In the genomic region with DNA sequence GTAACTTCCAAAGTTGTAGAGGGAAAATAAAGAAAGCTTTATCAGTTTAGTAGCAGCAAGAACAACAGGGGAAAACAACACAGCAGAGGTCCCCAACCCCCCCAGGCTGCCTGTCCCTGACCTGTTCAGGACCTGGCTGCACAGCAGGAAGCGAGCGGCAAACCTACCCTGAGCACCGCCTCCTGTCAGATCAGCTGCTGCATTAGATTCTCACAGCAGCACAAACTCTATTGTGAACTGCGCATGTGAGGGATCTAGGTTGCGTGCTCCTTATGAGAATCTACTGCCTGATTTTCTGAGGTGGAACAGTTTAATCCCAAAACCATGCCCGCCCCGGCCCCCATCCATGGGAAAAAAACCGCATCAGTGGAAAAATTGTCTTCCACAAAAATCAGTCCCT, we compare ENCODE assay signal across 18 cellular contexts. TPM values are rescaled to one million over a fixed set of nuclear protein-coding genes. Genes with fewer than 3 reads are reported as not detected.
DNase-seq lines count a peak whose midpoint lies in the region; ATAC-seq and TF ChIP-seq lines count a peak whose summit lies in the region.
"Had no signal": no experiment of that assay in that cellular context is flagged by ENCODE, and none has a peak within 500 bp of the region (broad histone marks: within the 10 kb centered on the region; RNA-seq: fewer than 3 reads in every experiment).

No MANE protein-coding gene starts in this region.

- no peak for ATAC-seq in activated CD4-positive, CD25-positive, alpha-beta regulatory T cell treated with anti-CD3 and anti-CD28 coated beads, Interleukin-2, amount 50 U/mL, for 24 hours
- no peak for ATAC-seq in lower lobe of right lung
- ATAC-seq: naive thymus-derived CD8-positive, alpha-beta T cell; stimulated activated naive CD8-positive, alpha-beta T cell treated with anti-CD3 and anti-CD28 coated beads, Interleukin-15, amount 100 ng/mL, for 72 hours had no signal

- peaks cover 9% of the 10 kb centered on the region for H3K36me3 ChIP-seq in effector memory CD4-positive, alpha-beta T cell (ENCODE audit: control insufficient read depth, insufficient read depth, low read length)
- peaks cover 31% of the 10 kb centered on the region for H3K36me3 ChIP-seq in lower lobe of right lung

- H3K9me3 ChIP-seq in effector memory CD4-positive, alpha-beta T cell (ENCODE audit: control insufficient read depth, low read length) = no peaks in the 10 kb centered on the region
- H3K9me3 ChIP-seq in lower lobe of right lung = no peaks in the 10 kb centered on the region

- CTCF ChIA-PET in HEK293T (lab: Yijun Ruan, JAX) = no interaction called here

- peak; percentile 12 for DNase-seq in HEK293T (ENCODE audit: extremely low spot score)
- peak; percentile 61 for DNase-seq in choroid plexus epithelial cell (ENCODE audit: low read depth)
- peak; percentile 25 for DNase-seq in kidney tubule cell (ENCODE audit: low spot score)
- DNase-seq in retina = peak; percentile 49
- DNase-seq in effector memory CD4-positive, alpha-beta T cell = no peak
- no peak for DNase-seq in lower lobe of right lung
- no peak for DNase-seq in posterior cingulate gyrus
- DNase-seq: activated T-cell treated with anti-CD3 and anti-CD28 coated beads, Interleukin-2, amount 50 U/mL, for 48 hours; cortex of kidney; DND-41; naive thymus-derived CD8-positive, alpha-beta T cell; NCI-H1930; Right ventricle myocardium superior; stimulated activated naive CD8-positive, alpha-beta T cell treated with anti-CD3 and anti-CD28 coated beads, Interleukin-15, amount 100 ng/mL, for 72 hours; T-helper 1 cell had no signal

- POLR2A ChIA-PET in HEK293T (lab: Yijun Ruan, JAX) = no interaction called here

- H3K27ac ChIP-seq in effector memory CD4-positive, alpha-beta T cell (ENCODE audit: insufficient read depth, low read length, poor library complexity, severe bottlenecking) = no peak overlapping the region
- no peak overlapping the region for H3K27ac ChIP-seq in lower lobe of right lung

- no peaks in the 10 kb centered on the region for H3K27me3 ChIP-seq in effector memory CD4-positive, alpha-beta T cell (replicated peaks; ENCODE audit: control insufficient read depth, insufficient read depth, low read length, poor library complexity, severe bottlenecking)
- no peaks in the 10 kb centered on the region for H3K27me3 ChIP-seq in lower lobe of right lung (ENCODE audit: low read depth)

- H3K4me1 ChIP-seq in effector memory CD4-positive, alpha-beta T cell (ENCODE audit: control insufficient read depth, insufficient read depth, low read length, poor library complexity, severe bottlenecking) = no peaks in the 10 kb centered on the region
- no peaks in the 10 kb centered on the region for H3K4me1 ChIP-seq in lower lobe of right lung

- H3K4me3 ChIP-seq in choroid plexus epithelial cell (ENCODE audit: low read depth, low read length) (no peak overlapping the region), lower lobe of right lung (no peak overlapping the region)
- no peak overlapping the region for H3K4me3 ChIP-seq in effector memory CD4-positive, alpha-beta T cell (ENCODE audit: insufficient read depth, low read depth, low read length, poor library complexity, severe bottlenecking)

- TF ChIP-seq CTCF in choroid plexus epithelial cell (conservative IDR thresholded peaks at IDR 0.05; ENCODE audit: low read depth, low read length) = no peak
- no peak for TF ChIP-seq CTCF in lower lobe of right lung (IDR thresholded peaks at IDR 0.05)

- intact Hi-C loops in lower lobe of right lung (cut with DNase I) = no loop called here
- intact Hi-C loops in posterior cingulate gyrus (cut with DNase I) = no loop called here

TF ChIP-seq in HEK293T, 16 proteins besides CTCF, POLR2A, EP300 and RAD21:
- TF ChIP-seq LEF1 (IDR thresholded peaks at IDR 0.05; ENCODE audit: borderline replicate concordance) (no peak), FOXM1 (IDR thresholded peaks at IDR 0.05; ENCODE audit: borderline replicate concordance) (no peak), FOXK2 (IDR thresholded peaks at IDR 0.05) (no peak)

RNA-seq across cellular contexts. Expression of gene USP50, which starts 40.3 kb away (rescaled TPM):
- not detected for total RNA-seq in lower lobe of right lung
- total RNA-seq: H1; naive thymus-derived CD8-positive, alpha-beta T cell; NCI-H460 had no signal

Comparison
In these comparisons a context has a peak if more than half of its experiments do, and no peak if none do; other contexts are left out.
1. DNase-seq: peak in HEK293T (single experiment), choroid plexus epithelial cell (single experiment), kidney tubule cell (single experiment) and retina (single experiment); none in effector memory CD4-positive, alpha-beta T cell (0 of 3), lower lobe of right lung (single experiment) and posterior cingulate gyrus (0 of 10).